In genomic region chr10:90856964-90857634, GRCh38 we compare ENCODE assay signal across 9 cellular contexts. TPM values are rescaled to one million over a fixed set of nuclear protein-coding genes. Genes with fewer than 3 reads are reported as not detected.
DNase-seq lines count a peak whose midpoint lies in the region; ATAC-seq and TF ChIP-seq lines count a peak whose summit lies in the region.
"Had no signal": no experiment of that assay in that cellular context is flagged by ENCODE, and none has a peak within 500 bp of the region (broad histone marks: within the 10 kb centered on the region; RNA-seq: fewer than 3 reads in every experiment).

No MANE protein-coding gene starts in this region.

- peak; percentile 52 for DNase-seq in DMS53 (lab: John Stamatoyannopoulos, UW)
- DNase-seq in DMS53 treated with DMSO at 0.1 percent for 48 hours (lab: John Stamatoyannopoulos, UW; ENCODE audit: unreplicated experiment) = no peak
- no peak for DNase-seq in OCI-LY7 (ENCODE audit: low spot score)
- peak in 2 of 10 donors; percentile 21 to 26 for DNase-seq in naive thymus-derived CD8-positive, alpha-beta T cell
- no peak for DNase-seq in NK-92 (lab: John Stamatoyannopoulos, UW; ENCODE audit: unreplicated experiment)
- DNase-seq in RPMI8226 = no peak

- peak overlapping the region; percentile 76 to 93 (median 90) for H3K4me3 Mint-ChIP-seq in naive thymus-derived CD8-positive, alpha-beta T cell

- H3K4me1 ChIP-seq in OCI-LY7 (ENCODE audit: insufficient read depth, low read length, poor library complexity, severe bottlenecking) (peaks cover 4% of the 10 kb centered on the region), duodenal mucosa (ENCODE audit: control insufficient read depth in 1 of 2, insufficient read depth in 2 of 2, low read length in 2 of 2) (peaks cover 0 to 4% of the 10 kb centered on the region in 2 donors)

- peak; percentile 34 to 39 for ATAC-seq in naive thymus-derived CD8-positive, alpha-beta T cell
- no peak for ATAC-seq in HG03039 (IDR thresholded peaks at IDR 0.05; ENCODE audit: unreplicated experiment)

- H3K9me3 ChIP-seq in OCI-LY7 (ENCODE audit: low read length) (no peaks in the 10 kb centered on the region), duodenal mucosa (ENCODE audit: control insufficient read depth in 1 of 2, low read length in 2 of 2) (no peaks in the 10 kb centered on the region)

- CTCF ChIA-PET in OCI-LY7 (lab: Charles Lee; ENCODE audit: unreplicated experiment) = no interaction called here

- peaks cover 4 to 15% (median 11%) of the 10 kb centered on the region in 4 donors for H3K4me1 Mint-ChIP-seq in naive thymus-derived CD8-positive, alpha-beta T cell

- no TSS peak for BruUV-seq in OCI-LY7 (replicated peaks; lab: Mats Ljungman, UMichigan)

- peak overlapping the region; percentile 50 for H3K4me2 ChIP-seq in OCI-LY7 (ENCODE audit: low read length)

- H4K20me1 ChIP-seq in OCI-LY7 (ENCODE audit: insufficient read depth, low read length) = no peaks in the 10 kb centered on the region

- H3K4me3 ChIP-seq in OCI-LY7 (ENCODE audit: low read depth, low read length, poor library complexity, severe bottlenecking) (peak overlapping the region; percentile 62), duodenal mucosa (ENCODE audit: low read depth in 1 of 2, low read length in 2 of 2) (peak overlapping the region; percentile 50 to 70)

- H3K9ac ChIP-seq in duodenal mucosa (ENCODE audit: low read depth in 1 of 2, low read length in 2 of 2) = no peak overlapping the region

- peak overlapping the region in 5 of 10 donors; percentile 33 to 69 (median 54) for H3K27ac Mint-ChIP-seq in naive thymus-derived CD8-positive, alpha-beta T cell

- POLR2A ChIA-PET in OCI-LY7 (lab: Charles Lee) = interaction anchor here (0.6 kb wide), 1 partner anchor 24 kb away, joined by 3 read pairs; no protein-coding TSS in a partner anchor
- POLR2A ChIA-PET in naive thymus-derived CD8-positive, alpha-beta T cell (lab: Charles Lee) = no interaction called here

- peaks cover 0 to 5% (median 2%) of the 10 kb centered on the region in 3 donors for H3K36me3 Mint-ChIP-seq in naive thymus-derived CD8-positive, alpha-beta T cell

- no peaks in the 10 kb centered on the region for H3K79me2 ChIP-seq in OCI-LY7 (ENCODE audit: insufficient read depth, low read depth, low read length)

- H3K27ac ChIP-seq in OCI-LY7 (ENCODE audit: low read depth, low read length, poor library complexity, severe bottlenecking) (no peak overlapping the region), duodenal mucosa (ENCODE audit: low read depth, low read length) (no peak overlapping the region)
- H3K27ac ChIP-seq: 22Rv1 had no signal

- peaks cover 29 to 72% (median 47%) of the 10 kb centered on the region in 5 donors for H3K27me3 Mint-ChIP-seq in naive thymus-derived CD8-positive, alpha-beta T cell

- H3K36me3 ChIP-seq in OCI-LY7 (ENCODE audit: insufficient read depth, low read length) (no peaks in the 10 kb centered on the region), duodenal mucosa (ENCODE audit: control insufficient read depth in 1 of 2, insufficient read depth in 2 of 2, low read length in 2 of 2) (no peaks in the 10 kb centered on the region)

- H3K27me3 ChIP-seq in duodenal mucosa (ENCODE audit: control insufficient read depth in 1 of 2, insufficient read depth in 2 of 2, low read length in 2 of 2) = peaks cover 28 to 43% of the 10 kb centered on the region in 2 donors

- intact Hi-C loops in OCI-LY7 (cut with micrococcal nuclease; ENCODE audit: unreplicated experiment) = no loop called here

- H3K9me3 Mint-ChIP-seq in naive thymus-derived CD8-positive, alpha-beta T cell = peaks cover 0 to 2% (median 0%) of the 10 kb centered on the region in 9 donors

- H2AFZ ChIP-seq in OCI-LY7 (ENCODE audit: low read length) = no peak overlapping the region

- no peak for TF ChIP-seq CTCF in OCI-LY7 (conservative IDR thresholded peaks at IDR 0.05; ENCODE audit: low read length)

- H3K9me2 ChIP-seq in OCI-LY7 (ENCODE audit: insufficient read depth, low read length) = no peaks in the 10 kb centered on the region

RNA-seq across cellular contexts. Expression of gene HTR7, which starts 0.7 kb away (rescaled TPM):
- total RNA-seq in OCI-LY7 (2014; rRNA removed; shearing (Covaris generic)) = not detected in 2 replicates
- total RNA-seq in OCI-LY7 (2022) = 0.10 TPM in 1 of 2 replicates, not detected in the other
- not detected for total RNA-seq in naive thymus-derived CD8-positive, alpha-beta T cell
- polyA plus RNA-seq in naive thymus-derived CD8-positive, alpha-beta T cell = under 1 TPM in 1 of 3 donors, not detected in 2; 0.07 TPM

RNA-seq across cellular contexts. Expression of gene RPP30, which starts 14.7 kb away (rescaled TPM):
- total RNA-seq in OCI-LY7 (2014; rRNA removed; shearing (Covaris generic)) = 32.8 and 34.3 TPM in 2 replicates
- total RNA-seq in OCI-LY7 (2022) = 50.4 and 51.9 TPM in 2 replicates
- total RNA-seq in naive thymus-derived CD8-positive, alpha-beta T cell = 10 to 100 TPM; 35.4 to 35.6 TPM
- 10 to 100 TPM; 36.7 to 48.2 (median 37.7) TPM for polyA plus RNA-seq in naive thymus-derived CD8-positive, alpha-beta T cell
